ENCODE assay signal across 8 cellular contexts in genomic region chr19:39390759-39391592, GRCh38. TPM values are rescaled to one million over a fixed set of nuclear protein-coding genes. Genes with fewer than 3 reads are reported as not detected.
DNase-seq lines count a peak whose midpoint lies in the region; ATAC-seq and TF ChIP-seq lines count a peak whose summit lies in the region.

Gene MED29 (plus strand): TSS chr19:39391378. CDS start chr19:39391423, 45 bp downstream.
Gene PAF1 (minus strand): TSS chr19:39391106. CDS start chr19:39390864, 242 bp downstream.

- WGBS in smooth muscle cell (ENCODE audit: low lambda C conversion rate): under 1% methylated on average over 67 of the region's 68 CpGs

- H3K36me3 Mint-ChIP-seq in WTC11: peaks cover 53% of the 10 kb centered on the region

- TF ChIP-seq CTCF in WTC11 (IDR thresholded peaks at IDR 0.05) (no peak), cardiac fibroblast (IDR thresholded peaks at IDR 0.05; ENCODE audit: low read depth, low read length) (no peak), smooth muscle cell (IDR thresholded peaks at IDR 0.05; ENCODE audit: borderline replicate concordance, insufficient read depth, poor library complexity, severe bottlenecking) (no peak)

- peaks cover 35% of the 10 kb centered on the region for H3K79me2 ChIP-seq in smooth muscle cell (ENCODE audit: low read depth)

- CTCF ChIA-PET in WTC11 (lab: Charles Lee): interaction anchor here (0.8 to 2.3 kb wide), 10 partner anchors 10 to 141 kb away, joined by 3 to 17 read pairs (median 4); partner anchors contain the start of genes EID2B, PLEKHG2 and SAMD4B

- H3K4me3 ChIP-seq in cardiac fibroblast (replicated peaks in 1 of 2; ENCODE audit: low read depth in 2 of 2, low read length in 2 of 2) (peak within 1 kb of the TSS; percentile 98), smooth muscle cell (peak within 1 kb of the TSS; percentile 80)

- POLR2A ChIA-PET in WTC11 (lab: Charles Lee): interaction anchor here (0.6 to 2.1 kb wide), 16 partner anchors 11 to 744 kb away, joined by 3 to 25 read pairs (median 4); partner anchors contain the start of genes ACTN4, PLEKHG2, RPS16 and SAMD4B

- peak within 1 kb of the TSS; percentile 99 for H3K27ac Mint-ChIP-seq in WTC11

- no peaks in the 10 kb centered on the region for H3K9me3 ChIP-seq in smooth muscle cell (replicated peaks; ENCODE audit: low read depth)

- DNase-seq in AG08395 (ENCODE audit: low spot score) (peak; percentile 100), NCI-H226 (peak; percentile 96), WTC11 (ENCODE audit: low spot score) (peak; percentile 96), cardiac fibroblast (ENCODE audit: low read depth in 2 of 2) (peak; percentile 100), iPS-NIHi7 (ENCODE audit: extremely low spot score) (peak; percentile 98), smooth muscle cell (lab: John Stamatoyannopoulos, UW; ENCODE audit: unreplicated experiment) (peak; percentile 74)

- H4K20me1 ChIP-seq in smooth muscle cell (ENCODE audit: low read depth): no peaks in the 10 kb centered on the region

- H3K27me3 ChIP-seq in smooth muscle cell (ENCODE audit: low read depth): no peaks in the 10 kb centered on the region

- H3K4me2 ChIP-seq in smooth muscle cell: peak within 1 kb of the TSS; percentile 92

- H3F3A ChIP-seq in smooth muscle cell (ENCODE audit: low read depth): peaks cover 13% of the 10 kb centered on the region

- H3K4me3 Mint-ChIP-seq in WTC11: peak within 1 kb of the TSS; percentile 100

- ATAC-seq in GM18909 (IDR thresholded peaks at IDR 0.05; ENCODE audit: poor library complexity, unreplicated experiment): peak; percentile 94
- ATAC-seq in HG03175 (IDR thresholded peaks at IDR 0.05; ENCODE audit: unreplicated experiment): peak; percentile 94
- ATAC-seq in WTC11: peak; percentile 96

- H3K36me3 ChIP-seq in smooth muscle cell (ENCODE audit: low read depth): peaks cover 3% of the 10 kb centered on the region

- no peaks in the 10 kb centered on the region for H3K9me3 Mint-ChIP-seq in WTC11

- H2AFZ ChIP-seq in smooth muscle cell (ENCODE audit: low read depth): no peak within 1 kb of the TSS

- peak within 1 kb of the TSS; percentile 93 for H3K27ac ChIP-seq in smooth muscle cell (ENCODE audit: low read depth)

- H3K4me1 Mint-ChIP-seq in WTC11: peaks cover 14% of the 10 kb centered on the region

- peak within 1 kb of the TSS; percentile 95 for H3K9ac ChIP-seq in smooth muscle cell (ENCODE audit: low read depth)

- no peaks in the 10 kb centered on the region; the same call in 1 of the 2 replicates for H3K27me3 Mint-ChIP-seq in WTC11 (ENCODE audit: low read depth)

- H3K4me1 ChIP-seq in smooth muscle cell (ENCODE audit: low read depth): peaks cover 13% of the 10 kb centered on the region

TF ChIP-seq in WTC11, 78 proteins besides CTCF, POLR2A, EP300 and RAD21 (continues in another document):
- TF ChIP-seq GABPB1 (CRISPR knock-in tag; IDR thresholded peaks at IDR 0.05) (peak; percentile 61), E2F5 (CRISPR knock-in tag; IDR thresholded peaks at IDR 0.05) (peak; percentile 68), SMAD4 (CRISPR knock-in tag; IDR thresholded peaks at IDR 0.05) (no peak), EMX1 (CRISPR knock-in tag; IDR thresholded peaks at IDR 0.05) (0 out of 2 replicates have a peak, but pooled peaks have one; percentile 25), KAT7 (CRISPR knock-in tag; IDR thresholded peaks at IDR 0.05; ENCODE audit: borderline replicate concordance) (peak; percentile 22; the same call in 1 of the 2 replicates), JUN (CRISPR knock-in tag; IDR thresholded peaks at IDR 0.05) (no peak), ERG (CRISPR knock-in tag; IDR thresholded peaks at IDR 0.05) (no peak), TEAD4 (CRISPR knock-in tag; IDR thresholded peaks at IDR 0.05) (no peak), GTF2I (CRISPR knock-in tag; conservative IDR thresholded peaks at IDR 0.05) (no peak), MXD4 (CRISPR knock-in tag; IDR thresholded peaks at IDR 0.05; ENCODE audit: borderline replicate concordance) (no peak), USF1 (CRISPR knock-in tag; IDR thresholded peaks at IDR 0.05) (peak; percentile 31; the same call in 1 of the 2 replicates), HMGA2 (CRISPR knock-in tag; IDR thresholded peaks at IDR 0.05) (no peak), TP53 (CRISPR knock-in tag; IDR thresholded peaks at IDR 0.05) (no peak), NFE2L1 (CRISPR knock-in tag; IDR thresholded peaks at IDR 0.05) (no peak), ZNF416 (CRISPR knock-in tag; IDR thresholded peaks at IDR 0.05) (no peak), ZNF671 (CRISPR knock-in tag; IDR thresholded peaks at IDR 0.05) (no peak), SOX15 (CRISPR knock-in tag; IDR thresholded peaks at IDR 0.05) (no peak), OVOL2 (CRISPR knock-in tag; IDR thresholded peaks at IDR 0.05; ENCODE audit: borderline replicate concordance) (no peak), ZBTB21 (CRISPR knock-in tag; IDR thresholded peaks at IDR 0.05; ENCODE audit: borderline replicate concordance) (peak; percentile 99), CBFB (CRISPR knock-in tag; IDR thresholded peaks at IDR 0.05; ENCODE audit: low read depth) (no peak)
- TF ChIP-seq, protein P1, sequence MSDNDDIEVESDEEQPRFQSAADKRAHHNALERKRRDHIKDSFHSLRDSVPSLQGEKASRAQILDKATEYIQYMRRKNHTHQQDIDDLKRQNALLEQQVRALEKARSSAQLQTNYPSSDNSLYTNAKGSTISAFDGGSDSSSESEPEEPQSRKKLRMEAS (CRISPR knock-in tag; IDR thresholded peaks at IDR 0.05): peak; percentile 81
- TF ChIP-seq, protein P2, sequence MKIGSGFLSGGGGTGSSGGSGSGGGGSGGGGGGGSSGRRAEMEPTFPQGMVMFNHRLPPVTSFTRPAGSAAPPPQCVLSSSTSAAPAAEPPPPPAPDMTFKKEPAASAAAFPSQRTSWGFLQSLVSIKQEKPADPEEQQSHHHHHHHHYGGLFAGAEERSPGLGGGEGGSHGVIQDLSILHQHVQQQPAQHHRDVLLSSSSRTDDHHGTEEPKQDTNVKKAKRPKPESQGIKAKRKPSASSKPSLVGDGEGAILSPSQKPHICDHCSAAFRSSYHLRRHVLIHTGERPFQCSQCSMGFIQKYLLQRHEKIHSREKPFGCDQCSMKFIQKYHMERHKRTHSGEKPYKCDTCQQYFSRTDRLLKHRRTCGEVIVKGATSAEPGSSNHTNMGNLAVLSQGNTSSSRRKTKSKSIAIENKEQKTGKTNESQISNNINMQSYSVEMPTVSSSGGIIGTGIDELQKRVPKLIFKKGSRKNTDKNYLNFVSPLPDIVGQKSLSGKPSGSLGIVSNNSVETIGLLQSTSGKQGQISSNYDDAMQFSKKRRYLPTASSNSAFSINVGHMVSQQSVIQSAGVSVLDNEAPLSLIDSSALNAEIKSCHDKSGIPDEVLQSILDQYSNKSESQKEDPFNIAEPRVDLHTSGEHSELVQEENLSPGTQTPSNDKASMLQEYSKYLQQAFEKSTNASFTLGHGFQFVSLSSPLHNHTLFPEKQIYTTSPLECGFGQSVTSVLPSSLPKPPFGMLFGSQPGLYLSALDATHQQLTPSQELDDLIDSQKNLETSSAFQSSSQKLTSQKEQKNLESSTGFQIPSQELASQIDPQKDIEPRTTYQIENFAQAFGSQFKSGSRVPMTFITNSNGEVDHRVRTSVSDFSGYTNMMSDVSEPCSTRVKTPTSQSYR (CRISPR knock-in tag; IDR thresholded peaks at IDR 0.05): peak; percentile 38; the same call in 1 of the 2 replicates

RNA-seq across cellular contexts. Expression of gene MED29, which starts in this region (rescaled TPM):
- total RNA-seq in WTC11 (2021) (37.6 to 42.9 TPM (median 39.4 TPM) in 3 replicates), smooth muscle cell (23.0 and 23.8 TPM in 2 replicates)
- 36.3 and 37.7 TPM in 2 replicates for polyA plus RNA-seq in smooth muscle cell

RNA-seq across cellular contexts. Expression of gene PAF1, which starts in this region (rescaled TPM):
- 27.8 to 34.4 TPM (median 29.4 TPM) in 3 replicates for total RNA-seq in WTC11 (2021)
- 27.8 and 29.8 TPM in 2 replicates for total RNA-seq in smooth muscle cell
- polyA plus RNA-seq in smooth muscle cell: 35.8 and 42.7 TPM in 2 replicates

Comparison
In these comparisons a context has a peak if more than half of its experiments do, and no peak if none do; other contexts are left out.
1. Peak in every context shown above with its lines: DNase-seq, ATAC-seq, H3K4me3 ChIP-seq and H3K27ac ChIP-seq.